In genomic region chr10:58444876-58445275, GRCh38 we compare ENCODE assay signal across 21 cellular contexts.
"Had no signal": no experiment of that assay in that cellular context is flagged by ENCODE, and none has a peak within 500 bp of the region (broad histone marks: within the 10 kb centered on the region; RNA-seq: fewer than 3 reads in every experiment).

No MANE protein-coding gene starts in this region.

- H3K27ac ChIP-seq: coronary artery, esophagus squamous epithelium, gastroesophageal sphincter, heart left ventricle, neutrophil, pancreas, psoas muscle, upper lobe of right lung had no signal

- H3K4me3 ChIP-seq: coronary artery, esophagus squamous epithelium, gastroesophageal sphincter, heart left ventricle, lung, pancreas, psoas muscle, upper lobe of right lung had no signal

- H3K27me3 ChIP-seq: esophagus squamous epithelium, heart left ventricle, neutrophil, pancreas, upper lobe of right lung had no signal

- H3K9me3 ChIP-seq: esophagus squamous epithelium, neutrophil, pancreas, upper lobe of right lung had no signal

- FAIRE-seq: astrocyte, pancreas had no signal

- H3K4me1 ChIP-seq: esophagus squamous epithelium, gastroesophageal sphincter, pancreas, psoas muscle, upper lobe of right lung had no signal

- H3K36me3 ChIP-seq: esophagus squamous epithelium, gastroesophageal sphincter, heart left ventricle, neutrophil, pancreas, upper lobe of right lung had no signal

- DNase-seq: activated CD4-positive, alpha-beta T cell treated with anti-CD3 and anti-CD28 coated beads for 1 hour; activated CD4-positive, alpha-beta T cell treated with anti-CD3 and anti-CD28 coated beads, Interleukin-2, amount 50 U/mL, for 1 hour; activated naive CD4-positive, alpha-beta T cell; activated T-cell treated with anti-CD3 and anti-CD28 coated beads, Interleukin-2, amount 50 U/mL, for 1 hour; endodermal cell; esophagus squamous epithelium; heart left ventricle; naive thymus-derived CD8-positive, alpha-beta T cell; pancreas; psoas muscle; right cardiac atrium; stimulated activated CD4-positive, alpha-beta T cell treated with anti-CD3 and anti-CD28 coated beads, Interleukin-12 subunit alpha, Interleukin-12 subunit beta, amount 100 ng/mL, for 4 hours; stimulated activated CD4-positive, alpha-beta T cell treated with anti-CD3 and anti-CD28 coated beads, Interleukin-4, amount 100 ng/mL, for 4 hours; stimulated activated naive CD8-positive, alpha-beta T cell treated with anti-CD3 and anti-CD28 coated beads, Interleukin-15, Interleukin-2, amounts not matched to agents 100 U/mL and 50 U/mL, for 24 hours; T-helper 9 cell; upper lobe of right lung had no signal
